Comparison of ENCODE assay signal across 8 cellular contexts in genomic region chr5:50666261-50667078, GRCh38. TPM values are rescaled to one million over a fixed set of nuclear protein-coding genes. Genes with fewer than 3 reads are reported as not detected.
DNase-seq lines count a peak whose midpoint lies in the region; ATAC-seq and TF ChIP-seq lines count a peak whose summit lies in the region.

PARP8 (plus strand) TSS chr5:50666637; CDS start chr5:50667096, 459 bp downstream.

- no peaks in the 10 kb centered on the region for H3K27me3 Mint-ChIP-seq in activated CD4-positive, alpha-beta T cell treated with anti-CD3 and anti-CD28 coated beads for 36 hours

- H3K27me3 ChIP-seq in DOHH2 (ENCODE audit: control insufficient read depth, low read length) (no peaks in the 10 kb centered on the region), MM.1S (replicated peaks; ENCODE audit: insufficient read depth, low read length) (no peaks in the 10 kb centered on the region), colonic mucosa (no peaks in the 10 kb centered on the region), left lung (no peaks in the 10 kb centered on the region)

- peak within 1 kb of the TSS; percentile 96 for H3K4me3 ChIP-seq in DOHH2 (ENCODE audit: low read length)
- H3K4me3 ChIP-seq in MM.1S (ENCODE audit: low read length) = peak within 1 kb of the TSS; percentile 98
- peak within 1 kb of the TSS; percentile 87 for H3K4me3 ChIP-seq in colonic mucosa
- peak within 1 kb of the TSS; percentile 78 to 96 for H3K4me3 ChIP-seq in left lung

- H3K27ac Mint-ChIP-seq in activated CD4-positive, alpha-beta T cell treated with anti-CD3 and anti-CD28 coated beads for 36 hours = peak within 1 kb of the TSS; percentile 97

- H3K4me1 Mint-ChIP-seq in activated CD4-positive, alpha-beta T cell treated with anti-CD3 and anti-CD28 coated beads for 36 hours = peaks cover 29% of the 10 kb centered on the region

- ATAC-seq in GM21576 (IDR thresholded peaks at IDR 0.05; ENCODE audit: unreplicated experiment) (peak; percentile 41), left lung (peak; percentile 48), HG02938 (IDR thresholded peaks at IDR 0.05; ENCODE audit: unreplicated experiment) (no peak)
- ATAC-seq in activated CD4-positive, alpha-beta T cell treated with anti-CD3 and anti-CD28 coated beads for 36 hours = peak; percentile 43

- H3K79me2 ChIP-seq in DOHH2 (ENCODE audit: control insufficient read depth, low read length) (peaks cover 45% of the 10 kb centered on the region), MM.1S (ENCODE audit: low read length) (peaks cover 30% of the 10 kb centered on the region)

- peaks cover 38% of the 10 kb centered on the region for H3K4me1 ChIP-seq in DOHH2 (ENCODE audit: control insufficient read depth, low read length)
- H3K4me1 ChIP-seq in MM.1S (ENCODE audit: low read length) = peaks cover 18% of the 10 kb centered on the region
- no peaks in the 10 kb centered on the region for H3K4me1 ChIP-seq in colonic mucosa
- H3K4me1 ChIP-seq in left lung = peaks cover 2 to 57% of the 10 kb centered on the region in 2 donors

- H3K9me2 ChIP-seq in DOHH2 (replicated peaks; ENCODE audit: control insufficient read depth, low read length) = no peaks in the 10 kb centered on the region
- no peaks in the 10 kb centered on the region for H3K9me2 ChIP-seq in MM.1S (replicated peaks; ENCODE audit: insufficient read depth, low read length)

- peak within 1 kb of the TSS; percentile 83 for H3K4me2 ChIP-seq in DOHH2 (ENCODE audit: low read length)
- H3K4me2 ChIP-seq in MM.1S (ENCODE audit: low read depth, low read length) = peak within 1 kb of the TSS; percentile 73

- peaks cover 13% of the 10 kb centered on the region for H3F3A ChIP-seq in DOHH2 (ENCODE audit: control insufficient read depth, insufficient read depth)
- H3F3A ChIP-seq in MM.1S (ENCODE audit: insufficient read depth, low read length) = peaks cover 29% of the 10 kb centered on the region

- H4K20me1 ChIP-seq in DOHH2 (ENCODE audit: control insufficient read depth, insufficient read depth, low read depth, low read length) (no peaks in the 10 kb centered on the region), MM.1S (ENCODE audit: insufficient read depth, low read length) (no peaks in the 10 kb centered on the region)

- intact Hi-C loops in activated CD4-positive, alpha-beta T cell treated with anti-CD3 and anti-CD28 coated beads for 36 hours (cut with DNase I, micrococcal nuclease) = loop anchor here (1.0 to 5.0 kb wide), 4 partner anchors 45 to 224 kb away; partner anchors contain the start of gene EMB (in 1 of the 2)
- intact Hi-C loops in colonic mucosa (cut with DNase I) (no loop called here), left lung (cut with DNase I) (no loop called here)

- CTCF ChIA-PET in activated CD4-positive, alpha-beta T cell treated with anti-CD3 and anti-CD28 coated beads for 36 hours (lab: Charles Lee) = interaction anchor here (1.1 kb wide), 1 partner anchor 153 kb away, joined by 3 read pairs; no protein-coding TSS in a partner anchor

- no peaks in the 10 kb centered on the region for H3K36me3 Mint-ChIP-seq in activated CD4-positive, alpha-beta T cell treated with anti-CD3 and anti-CD28 coated beads for 36 hours (ENCODE audit: low read depth)

- POLR2A ChIA-PET in activated CD4-positive, alpha-beta T cell treated with anti-CD3 and anti-CD28 coated beads for 36 hours (lab: Charles Lee) = no interaction called here

- TF ChIP-seq CTCF in DOHH2 (IDR thresholded peaks at IDR 0.05; ENCODE audit: low read depth, low read length, poor library complexity, severe bottlenecking) (no peak), MM.1S (IDR thresholded peaks at IDR 0.05; ENCODE audit: low read length) (no peak), colonic mucosa (IDR thresholded peaks at IDR 0.05) (no peak), left lung (IDR thresholded peaks at IDR 0.05) (no peak)

- H3K9me3 Mint-ChIP-seq in activated CD4-positive, alpha-beta T cell treated with anti-CD3 and anti-CD28 coated beads for 36 hours (ENCODE audit: low read depth) = no peaks in the 10 kb centered on the region

- peak within 1 kb of the TSS; percentile 89 for H3K27ac ChIP-seq in DOHH2 (ENCODE audit: low read depth, low read length)
- H3K27ac ChIP-seq in MM.1S (ENCODE audit: low read length) = peak within 1 kb of the TSS; percentile 99
- H3K27ac ChIP-seq in colonic mucosa = peak within 1 kb of the TSS; percentile 88
- H3K27ac ChIP-seq in left lung = peak within 1 kb of the TSS; percentile 91 to 98

- H3K9ac ChIP-seq in MM.1S (ENCODE audit: low read length) (peak within 1 kb of the TSS; percentile 99), colonic mucosa (ENCODE audit: low read depth in 2 of 2, low read length in 2 of 2) (peak within 1 kb of the TSS; percentile 61 to 89)

- H3K4me3 Mint-ChIP-seq in activated CD4-positive, alpha-beta T cell treated with anti-CD3 and anti-CD28 coated beads for 36 hours = peak within 1 kb of the TSS; percentile 85

- H3K9me3 ChIP-seq in DOHH2 (ENCODE audit: control insufficient read depth, insufficient read depth, low read length) (no peaks in the 10 kb centered on the region), MM.1S (replicated peaks; ENCODE audit: insufficient read depth, low read length) (no peaks in the 10 kb centered on the region), colonic mucosa (no peaks in the 10 kb centered on the region), left lung (no peaks in the 10 kb centered on the region)

- H3K36me3 ChIP-seq in DOHH2 (ENCODE audit: control insufficient read depth, low read length) (peaks cover 27% of the 10 kb centered on the region), MM.1S (replicated peaks; ENCODE audit: insufficient read depth, low read length) (no peaks in the 10 kb centered on the region), colonic mucosa (no peaks in the 10 kb centered on the region), left lung (no peaks in the 10 kb centered on the region)

- H2AFZ ChIP-seq in MM.1S (ENCODE audit: low read length) = peak within 1 kb of the TSS; percentile 35; the same call in 1 of the 2 replicates

- DNase-seq in MM.1S = peak; percentile 55
- DNase-seq in activated CD4-positive, alpha-beta T cell treated with anti-CD3 and anti-CD28 coated beads for 36 hours = peak; percentile 61
- peak; percentile 63 for DNase-seq in colonic mucosa
- peak; percentile 61 to 89 for DNase-seq in left lung
- DNase-seq in stimulated activated CD4-positive, alpha-beta T cell treated with anti-CD3 and anti-CD28 coated beads, Interleukin-4, amount 100 ng/mL, for 24 hours = peak; percentile 40

RNA-seq across cellular contexts. Expression of gene PARP8, which starts in this region (rescaled TPM):
- 10 to 100 TPM; 31.7 to 38.8 TPM for total RNA-seq in activated CD4-positive, alpha-beta T cell treated with anti-CD3 and anti-CD28 coated beads for 36 hours
- total RNA-seq in colonic mucosa (1 to 10 TPM; 5.4 to 6.7 TPM), left lung (10 to 100 TPM; 33.6 to 41.3 TPM)

Comparison
In these comparisons a context has a peak if more than half of its experiments do, and no peak if none do; other contexts are left out.
1. RNA of gene PARP8 (total RNA-seq): 33.6 to 41.3 TPM in left lung and 31.7 to 38.8 TPM in activated CD4-positive, alpha-beta T cell treated with anti-CD3 and anti-CD28 coated beads for 36 hours; 5.4 to 6.7 TPM in colonic mucosa; every median in the first group is over 4 times any median in the second.
2. intact Hi-C loops: an anchor here in activated CD4-positive, alpha-beta T cell treated with anti-CD3 and anti-CD28 coated beads for 36 hours (1.0 to 5.0 kb wide); none called in colonic mucosa and left lung.
3. Peak in every context shown above with its lines, with median percentiles within 50 percentile points of each other: H3K27ac ChIP-seq, H3K4me3 ChIP-seq and DNase-seq.